Comparison of ENCODE assay signal across 29 cellular contexts in genomic region chr16:87667443-87667842, GRCh38.
"Had no signal": no experiment of that assay in that cellular context is flagged by ENCODE, and none has a peak within 500 bp of the region (broad histone marks: within the 10 kb centered on the region; RNA-seq: fewer than 3 reads in every experiment).

No MANE protein-coding gene starts in this region.

- H3K4me1 ChIP-seq: ascending aorta, esophagus muscularis mucosa, foreskin keratinocyte, gastrocnemius medialis, heart left ventricle had no signal

- H3K27ac ChIP-seq: ascending aorta, brain microvascular endothelial cell, coronary artery, dorsolateral prefrontal cortex, esophagus muscularis mucosa, foreskin keratinocyte, gastrocnemius medialis, heart left ventricle, WERI-Rb-1 had no signal

- H3K36me3 ChIP-seq: ascending aorta, brain microvascular endothelial cell, esophagus muscularis mucosa, gastrocnemius medialis, heart left ventricle, WERI-Rb-1 had no signal

- H3K4me3 ChIP-seq: ascending aorta, coronary artery, dorsolateral prefrontal cortex, esophagus muscularis mucosa, gastrocnemius medialis, heart left ventricle had no signal

- ATAC-seq: activated CD4-positive, CD25-positive, alpha-beta regulatory T cell treated with anti-CD3 and anti-CD28 coated beads, Interleukin-2, amount 50 U/mL, for 24 hours; activated CD8-positive, alpha-beta T cell treated with anti-CD3 and anti-CD28 coated beads for 36 hours; activated naive CD4-positive, alpha-beta T cell treated with anti-CD3 and anti-CD28 coated beads, Interleukin-2, amount 50 U/mL, for 72 hours; activated T-cell treated with anti-CD3 and anti-CD28 coated beads, Interleukin-2, amount 50 U/mL, for 4 hours; activated T-helper 17 cell treated with anti-CD3 and anti-CD28 coated beads, Interleukin-2, amount 50 U/mL, for 72 hours; foreskin keratinocyte; gastrocnemius medialis; heart left ventricle; T-helper 17 cell had no signal

- H3K27me3 ChIP-seq: ascending aorta, foreskin keratinocyte had no signal

- DNase-seq: activated B cell treated with CpG ODN at 0.5 μM for 24 hours; activated CD4-positive, alpha-beta T cell treated with anti-CD3 and anti-CD28 coated beads for 48 hours; activated CD4-positive, alpha-beta T cell treated with anti-CD3 and anti-CD28 coated beads, Interleukin-2, amount 50 U/mL, for 1 hour; activated CD4-positive, alpha-beta T cell treated with anti-CD3 and anti-CD28 coated beads, Interleukin-2, amount 50 U/mL, for 48 hours; activated CD8-positive, alpha-beta memory T cell treated with anti-CD3 and anti-CD28 coated beads for 24 hours; activated CD8-positive, alpha-beta T cell treated with anti-CD3 and anti-CD28 coated beads for 36 hours; activated effector memory CD4-positive, alpha-beta T cell treated with Interleukin-2 at 50 U/mL for 16 hours; activated gamma-delta T cell treated with Interleukin-2 at 50 U/mL for 16 hours; activated naive CD4-positive, alpha-beta T cell treated with Interleukin-2 at 50 U/mL for 16 hours; activated naive CD8-positive, alpha-beta T cell treated with anti-CD3 and anti-CD28 coated beads, Interleukin-2, amount 10 ng/mL, durations not matched to agents 7 days and 5 days; activated T-cell treated with anti-CD3 and anti-CD28 coated beads, Interleukin-2, amount 50 U/mL, for 4 hours; brain microvascular endothelial cell; dorsolateral prefrontal cortex; effector memory CD4-positive, alpha-beta T cell; erythroblast; foreskin keratinocyte; gastrocnemius medialis; glutamatergic neuron; heart left ventricle; T-helper 1 cell; T-helper 17 cell; T1000; WERI-Rb-1 had no signal

- H3K9me3 ChIP-seq: ascending aorta, esophagus muscularis mucosa, gastrocnemius medialis, heart left ventricle had no signal
